8 cellular contexts compared by ENCODE assay signal in the genomic region with DNA sequence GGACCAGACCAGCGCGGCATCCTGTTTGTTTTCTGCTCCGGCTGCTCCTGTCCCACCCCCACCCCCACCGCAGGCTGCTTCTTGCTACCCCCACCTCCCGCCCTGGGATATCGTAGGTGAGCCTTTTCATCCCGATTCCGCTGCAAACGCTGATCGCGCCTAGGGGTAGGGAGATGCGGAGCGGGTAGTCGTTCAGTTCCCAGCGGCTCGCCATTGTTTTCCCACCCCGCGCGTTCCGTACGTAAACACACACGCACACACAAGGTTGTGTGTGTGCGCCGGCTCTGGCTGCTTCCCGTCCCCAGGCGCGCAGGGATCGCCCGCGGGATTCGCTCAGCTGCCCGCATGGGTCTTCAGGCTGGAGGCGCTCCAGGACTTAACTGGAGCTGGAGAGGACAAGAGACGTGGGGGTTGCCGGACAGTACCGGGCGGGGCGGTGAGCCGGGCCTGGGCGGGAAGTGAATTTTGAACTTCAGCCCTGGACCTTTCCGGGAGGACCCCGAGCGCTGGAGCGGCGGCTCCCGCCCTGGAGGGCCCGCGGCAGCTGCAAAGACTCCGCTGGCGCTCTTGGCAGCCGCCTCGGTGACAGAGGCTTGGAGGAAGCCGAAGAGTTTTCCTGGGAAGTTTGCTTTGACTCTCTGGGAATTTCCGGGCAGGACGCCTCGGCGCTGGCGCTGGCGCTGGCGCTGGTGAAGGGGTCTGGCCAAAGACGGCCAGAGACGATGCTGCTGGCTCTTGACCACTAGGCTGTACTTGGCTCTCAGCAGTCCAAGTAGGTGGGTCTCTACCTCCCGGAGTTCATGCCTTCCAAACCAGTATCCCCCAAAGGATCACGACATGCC. TPM values are rescaled to one million over a fixed set of nuclear protein-coding genes. Genes with fewer than 3 reads are reported as not detected.
DNase-seq lines count a peak whose midpoint lies in the region; ATAC-seq and TF ChIP-seq lines count a peak whose summit lies in the region.

No MANE protein-coding gene starts in this region.

- H3K79me2 ChIP-seq in MM.1S (ENCODE audit: low read length): no peaks in the 10 kb centered on the region

- H3K27me3 ChIP-seq in MM.1S (replicated peaks; ENCODE audit: insufficient read depth, low read length): peaks cover 17% of the 10 kb centered on the region
- H3K27me3 ChIP-seq in ovary: no peaks in the 10 kb centered on the region

- H3K4me1 ChIP-seq in MM.1S (ENCODE audit: low read length) (peaks cover 4% of the 10 kb centered on the region; the same call in 1 of the 2 replicates), ovary (ENCODE audit: insufficient read depth) (peaks cover 10% of the 10 kb centered on the region)

- ATAC-seq in left cardiac atrium (peak; percentile 67 to 72), GM18517 (IDR thresholded peaks at IDR 0.05; ENCODE audit: unreplicated experiment) (no peak)

- H3K4me2 ChIP-seq in MM.1S (ENCODE audit: low read depth, low read length): peak overlapping the region; percentile 78; the same call in 1 of the 2 replicates

- 0 to 1% (median 0%) methylated on average over 50 to 64 of the region's 64 CpGs for WGBS in ovary, 3 donors

- intact Hi-C loops in left cardiac atrium (cut with DNase I) (loop anchor here in 1 of 2 donors (2.0 kb wide), 1 partner anchor 54 kb away; no protein-coding TSS in a partner anchor), ovary (cut with DNase I) (loop anchor here in 3 of 4 donors (2.0 to 10.0 kb wide), 3 partner anchors 50 to 54 kb away; no protein-coding TSS in a partner anchor)

- H3K36me3 ChIP-seq in MM.1S (replicated peaks; ENCODE audit: insufficient read depth, low read length) (no peaks in the 10 kb centered on the region), ovary (no peaks in the 10 kb centered on the region)

- peak; percentile 14 for TF ChIP-seq POLR2A in ovary (IDR thresholded peaks at IDR 0.05)

- H3K27ac ChIP-seq in MM.1S (ENCODE audit: low read length): no peak overlapping the region
- H3K27ac ChIP-seq in ovary: peak overlapping the region; percentile 87 to 89

- H3K9ac ChIP-seq in MM.1S (ENCODE audit: low read length): no peak overlapping the region

- no peaks in the 10 kb centered on the region for H3F3A ChIP-seq in MM.1S (ENCODE audit: insufficient read depth, low read length)

- peak; percentile 14 for TF ChIP-seq EP300 in ovary (IDR thresholded peaks at IDR 0.05)

- H3K9me3 ChIP-seq in MM.1S (replicated peaks; ENCODE audit: insufficient read depth, low read length) (no peaks in the 10 kb centered on the region), ovary (no peaks in the 10 kb centered on the region)

- DNase-seq in DMS153 treated with DMSO at 0.1 percent for 48 hours (lab: John Stamatoyannopoulos, UW; ENCODE audit: unreplicated experiment) (peak; percentile 53), MM.1S (no peak), amygdala (lab: John Stamatoyannopoulos, UW) (peak in 31 of 56 donors; percentile 18 to 71 (median 48)), left cardiac atrium (peak; percentile 85), ovary (peak; percentile 84 to 92 (median 87)), GM10266 (ENCODE audit: extremely low spot score) (no peak)
- no peak for DNase-seq in activated CD4-positive, CD25-positive, alpha-beta regulatory T cell (lab: John Stamatoyannopoulos, UW)

- H2AFZ ChIP-seq in MM.1S (ENCODE audit: low read length): no peak overlapping the region

- no peak for TF ChIP-seq CTCF in MM.1S (IDR thresholded peaks at IDR 0.05; ENCODE audit: low read length)
- no peak for TF ChIP-seq CTCF in ovary (IDR thresholded peaks at IDR 0.05)
- no peak for TF ChIP-seq CTCF in GM10266 (IDR thresholded peaks at IDR 0.05; ENCODE audit: control insufficient read depth, insufficient read depth, low read depth, missing control alignments)

- H3K4me3 ChIP-seq in MM.1S (ENCODE audit: low read length) (peak overlapping the region; percentile 65; the same call in 1 of the 2 replicates), ovary (peak overlapping the region; percentile 70)

- H4K20me1 ChIP-seq in MM.1S (ENCODE audit: insufficient read depth, low read length): no peaks in the 10 kb centered on the region

- H3K9me2 ChIP-seq in MM.1S (replicated peaks; ENCODE audit: insufficient read depth, low read length): no peaks in the 10 kb centered on the region

RNA-seq across cellular contexts. Expression of a gene that starts 1.6 kb away (rescaled TPM):
- 10 to 100 TPM; 14.0 to 14.4 TPM for total RNA-seq in left cardiac atrium
- 10 to 100 TPM; 12.0 to 43.0 (median 27.2) TPM for total RNA-seq in ovary
- polyA plus RNA-seq in ovary: 10 to 100 TPM; 16.4 to 20.8 TPM

Comparison
In these comparisons a context has a peak if more than half of its experiments do, and no peak if none do; other contexts are left out.
1. DNase-seq: peak in DMS153 treated with DMSO at 0.1 percent for 48 hours (single experiment), amygdala (31 of 56), left cardiac atrium (single experiment) and ovary (5 of 5); none in MM.1S (single experiment), activated CD4-positive, CD25-positive, alpha-beta regulatory T cell (0 of 4) and GM10266 (single experiment).